Comparison of ENCODE assay signal across 26 cellular contexts in genomic region chr14:97719931-97720330, GRCh38.
DNase-seq lines count a peak whose midpoint lies in the region; ATAC-seq lines count a peak whose summit lies in the region.
"Had no signal": no experiment of that assay in that cellular context is flagged by ENCODE, and none has a peak within 500 bp of the region (broad histone marks: within the 10 kb centered on the region; RNA-seq: fewer than 3 reads in every experiment).

No MANE protein-coding gene starts in this region.

- H3K27ac Mint-ChIP-seq in activated T-cell treated with anti-CD3 and anti-CD28 coated beads, Interleukin-2, amount 50 U/mL, for 24 hours: peak overlapping the region; percentile 3
- peak overlapping the region; percentile 6 to 73 for H3K27ac Mint-ChIP-seq in effector memory CD8-positive, alpha-beta T cell
- H3K27ac Mint-ChIP-seq: IgD-negative memory B cell; neural progenitor cell; progenitor cell of endocrine pancreas; stimulated activated naive CD8-positive, alpha-beta T cell treated with anti-CD3 and anti-CD28 coated beads, Interleukin-15, Interleukin-2, amounts not matched to agents 100 ng/mL and 50 ng/mL, for 24 hours had no signal

- no peak overlapping the region for H3K4me3 ChIP-seq in Jurkat, Clone E6-1 (ENCODE audit: low read length)
- H3K4me3 ChIP-seq: MG63, neural progenitor cell, tibial artery had no signal

- peak; percentile 71 for ATAC-seq in effector memory CD8-positive, alpha-beta T cell (replicated peaks)
- no peak for ATAC-seq in GM21737 (IDR thresholded peaks at IDR 0.05; ENCODE audit: unreplicated experiment)
- ATAC-seq: left ventricle myocardium superior, PC-3 had no signal

- H3K4me1 Mint-ChIP-seq in activated T-cell treated with anti-CD3 and anti-CD28 coated beads, Interleukin-2, amount 50 U/mL, for 24 hours (ENCODE audit: low read depth): peaks cover 60% of the 10 kb centered on the region
- H3K4me1 Mint-ChIP-seq in effector memory CD8-positive, alpha-beta T cell (ENCODE audit: low read depth in 2 of 2): peaks cover 41 to 57% of the 10 kb centered on the region in 2 donors
- H3K4me1 Mint-ChIP-seq: IgD-negative memory B cell had no signal

- H3K4me3 Mint-ChIP-seq in activated T-cell treated with anti-CD3 and anti-CD28 coated beads, Interleukin-2, amount 50 U/mL, for 24 hours: no peak overlapping the region
- peak overlapping the region in 1 of 2 donors; percentile 47 for H3K4me3 Mint-ChIP-seq in effector memory CD8-positive, alpha-beta T cell
- H3K4me3 Mint-ChIP-seq: neural progenitor cell; stimulated activated naive CD8-positive, alpha-beta T cell treated with anti-CD3 and anti-CD28 coated beads, Interleukin-15, Interleukin-2, amounts not matched to agents 100 ng/mL and 50 ng/mL, for 24 hours had no signal

- H3K36me3 Mint-ChIP-seq in activated T-cell treated with anti-CD3 and anti-CD28 coated beads, Interleukin-2, amount 50 U/mL, for 24 hours (ENCODE audit: low read depth): no peaks in the 10 kb centered on the region
- no peaks in the 10 kb centered on the region for H3K36me3 Mint-ChIP-seq in effector memory CD8-positive, alpha-beta T cell (ENCODE audit: insufficient read depth)
- H3K36me3 Mint-ChIP-seq: IgD-negative memory B cell, neural progenitor cell had no signal

- no peaks in the 10 kb centered on the region for H3K27me3 Mint-ChIP-seq in activated T-cell treated with anti-CD3 and anti-CD28 coated beads, Interleukin-2, amount 50 U/mL, for 24 hours
- no peaks in the 10 kb centered on the region for H3K27me3 Mint-ChIP-seq in effector memory CD8-positive, alpha-beta T cell
- H3K27me3 Mint-ChIP-seq: stimulated activated naive CD8-positive, alpha-beta T cell treated with anti-CD3 and anti-CD28 coated beads, Interleukin-15, Interleukin-2, amounts not matched to agents 100 ng/mL and 50 ng/mL, for 24 hours had no signal

- no peak for DNase-seq in activated T-cell treated with anti-CD3 and anti-CD28 coated beads, Interleukin-2, amount 50 U/mL, for 24 hours
- DNase-seq in activated T-cell treated with anti-CD3 and anti-CD28 coated beads for 4 hours: no peak
- DNase-seq in Jurkat, Clone E6-1 (ENCODE audit: low read depth, low spot score): peak; percentile 88
- peak; percentile 44 to 53 for DNase-seq in activated CD4-positive, alpha-beta T cell treated with anti-CD3 and anti-CD28 coated beads, Interleukin-2, amount 50 U/mL, for 4 hours
- DNase-seq in effector memory CD8-positive, alpha-beta T cell: no peak
- DNase-seq in NCI-H1105 (lab: John Stamatoyannopoulos, UW): no peak
- no peak for DNase-seq in NCI-H524 (lab: John Stamatoyannopoulos, UW)
- DNase-seq: activated CD8-positive, alpha-beta memory T cell treated with anti-CD3 and anti-CD28 coated beads, Interleukin-2, amount 50 U/mL, for 48 hours; amygdala; C1 segment of cervical spinal cord; dermis blood vessel endothelial cell; GOT3; immature natural killer cell; left ventricle myocardium superior; MG63; midbrain; NCI-H2227 treated with DMSO at 0.1 percent for 48 hours; PC-3; SHP77 treated with DMSO at 0.1 percent for 48 hours; tibial artery; WERI-Rb-1 had no signal

- H3K9me3 Mint-ChIP-seq in activated T-cell treated with anti-CD3 and anti-CD28 coated beads, Interleukin-2, amount 50 U/mL, for 24 hours: peaks cover 7% of the 10 kb centered on the region
- no peaks in the 10 kb centered on the region for H3K9me3 Mint-ChIP-seq in effector memory CD8-positive, alpha-beta T cell
- H3K9me3 Mint-ChIP-seq: immature natural killer cell had no signal

Comparison
In these comparisons a context has a peak if more than half of its experiments do, and no peak if none do; other contexts are left out.
1. DNase-seq: peak in Jurkat, Clone E6-1 (single experiment) and activated CD4-positive, alpha-beta T cell treated with anti-CD3 and anti-CD28 coated beads, Interleukin-2, amount 50 U/mL, for 4 hours (2 of 2); none in activated T-cell treated with anti-CD3 and anti-CD28 coated beads, Interleukin-2, amount 50 U/mL, for 24 hours (single experiment), activated T-cell treated with anti-CD3 and anti-CD28 coated beads for 4 hours (single experiment), effector memory CD8-positive, alpha-beta T cell (0 of 3), NCI-H1105 (single experiment) and NCI-H524 (0 of 2).